ENCODE assay signal across 25 cellular contexts in genomic region chr7:30986738-30987137, GRCh38. TPM values are rescaled to one million over a fixed set of nuclear protein-coding genes. Genes with fewer than 3 reads are reported as not detected.
"Had no signal": no experiment of that assay in that cellular context is flagged by ENCODE, and none has a peak within 500 bp of the region (broad histone marks: within the 10 kb centered on the region; RNA-seq: fewer than 3 reads in every experiment).

No MANE protein-coding gene starts in this region.

- H3K4me3 ChIP-seq: body of pancreas, dorsolateral prefrontal cortex, gastroesophageal sphincter, heart right ventricle, sigmoid colon, smooth muscle cell, testis, vagina had no signal

- ATAC-seq: activated T-cell treated with anti-CD3 and anti-CD28 coated beads, Interleukin-2, amount 50 U/mL, for 72 hours; body of pancreas; gastroesophageal sphincter; heart right ventricle; left cardiac atrium; stimulated activated naive B cell treated with anti-CD40 and anti-IgM and Interleukin-4, amounts not matched to agents 10 μg/mL and 1 μg/mL and 100 μg/mL, for 72 hours had no signal

- H3K9me3 ChIP-seq: body of pancreas, gastroesophageal sphincter, heart right ventricle, sigmoid colon, testis, vagina had no signal

- H3K4me3 Mint-ChIP-seq: activated CD4-positive, alpha-beta memory T cell treated with anti-CD3 and anti-CD28 coated beads for 36 hours; activated naive CD4-positive, alpha-beta T cell treated with anti-CD3 and anti-CD28 coated beads, Interleukin-2, amount 10 ng/mL, durations not matched to agents 7 days and 5 days; activated T-cell treated with anti-CD3 and anti-CD28 coated beads, Interleukin-2, amount 50 U/mL, for 72 hours; central memory CD8-positive, alpha-beta T cell; stimulated activated naive B cell treated with anti-CD40 and anti-IgM and Interleukin-4, amounts not matched to agents 10 μg/mL and 1 μg/mL and 100 μg/mL, for 72 hours had no signal

- H3K36me3 ChIP-seq: gastroesophageal sphincter, heart right ventricle, sigmoid colon, vagina had no signal

- H3K27me3 ChIP-seq: body of pancreas, testis, vagina had no signal

- H3K27ac Mint-ChIP-seq: activated CD4-positive, alpha-beta memory T cell treated with anti-CD3 and anti-CD28 coated beads for 36 hours; activated T-cell treated with anti-CD3 and anti-CD28 coated beads, Interleukin-2, amount 50 U/mL, for 72 hours; progenitor cell of endocrine pancreas; stimulated activated naive B cell treated with anti-CD40 and anti-IgM and Interleukin-4, amounts not matched to agents 10 μg/mL and 1 μg/mL and 100 μg/mL, for 72 hours had no signal

- H3K36me3 Mint-ChIP-seq: activated CD4-positive, alpha-beta memory T cell treated with anti-CD3 and anti-CD28 coated beads for 36 hours; activated naive CD4-positive, alpha-beta T cell treated with anti-CD3 and anti-CD28 coated beads, Interleukin-2, amount 10 ng/mL, durations not matched to agents 7 days and 5 days; stimulated activated naive B cell treated with anti-CD40 and anti-IgM and Interleukin-4, amounts not matched to agents 10 μg/mL and 1 μg/mL and 100 μg/mL, for 72 hours had no signal

- DNase-seq: activated CD4-positive, alpha-beta memory T cell treated with anti-CD3 and anti-CD28 coated beads for 36 hours; activated CD4-positive, alpha-beta T cell treated with anti-CD3 and anti-CD28 coated beads for 48 hours; activated CD4-positive, CD25-positive, alpha-beta regulatory T cell; activated effector memory CD4-positive, alpha-beta T cell treated with anti-CD3 and anti-CD28 coated beads, Interleukin-2, amount 50 U/mL, for 16 hours; activated naive CD4-positive, alpha-beta T cell treated with anti-CD3 and anti-CD28 coated beads, Interleukin-2, amount 10 ng/mL, durations not matched to agents 7 days and 5 days; activated T-cell treated with anti-CD3 and anti-CD28 coated beads, Interleukin-2, amount 50 U/mL, for 72 hours; anterior cingulate cortex; body of pancreas; dorsolateral prefrontal cortex; heart right ventricle; left cardiac atrium; retina; sigmoid colon; stimulated activated CD4-positive, alpha-beta T cell treated with anti-CD3 and anti-CD28 coated beads, Interleukin-15, amount 100 ng/mL, for 24 hours; stimulated activated CD8-positive, alpha-beta memory T cell treated with anti-CD3 and anti-CD28 coated beads, Interleukin-4, amount 100 ng/mL, for 48 hours; stimulated activated naive B cell treated with anti-CD40 and anti-IgM and Interleukin-4, amounts not matched to agents 10 μg/mL and 1 μg/mL and 100 μg/mL, for 72 hours; T1000; testis; trophoblast cell had no signal

- H3K9me3 Mint-ChIP-seq: activated CD4-positive, alpha-beta memory T cell treated with anti-CD3 and anti-CD28 coated beads for 36 hours; activated naive CD4-positive, alpha-beta T cell treated with anti-CD3 and anti-CD28 coated beads, Interleukin-2, amount 10 ng/mL, durations not matched to agents 7 days and 5 days; activated T-cell treated with anti-CD3 and anti-CD28 coated beads, Interleukin-2, amount 50 U/mL, for 72 hours; central memory CD8-positive, alpha-beta T cell; stimulated activated naive B cell treated with anti-CD40 and anti-IgM and Interleukin-4, amounts not matched to agents 10 μg/mL and 1 μg/mL and 100 μg/mL, for 72 hours had no signal

- H3K27ac ChIP-seq: body of pancreas, epithelial cell of prostate, gastroesophageal sphincter, heart right ventricle, sigmoid colon, testis, vagina had no signal

RNA-seq across cellular contexts. Expression of gene GHRHR, which starts 23.0 kb away (rescaled TPM):
- polyA plus RNA-seq: heart right ventricle, sigmoid colon, smooth muscle cell had no signal
